Comparison of ENCODE assay signal across 14 cellular contexts in genomic region chr3:20682573-20682972, GRCh38.
"Had no signal": no experiment of that assay in that cellular context is flagged by ENCODE, and none has a peak within 500 bp of the region (broad histone marks: within the 10 kb centered on the region; RNA-seq: fewer than 3 reads in every experiment).

No MANE protein-coding gene starts in this region.

- H3K4me3 ChIP-seq: psoas muscle, sigmoid colon, suprapubic skin, upper lobe of right lung had no signal

- ATAC-seq: activated CD8-positive, alpha-beta T cell treated with anti-CD3 and anti-CD28 coated beads for 36 hours; left ventricle myocardium superior; psoas muscle; upper lobe of right lung had no signal

- DNase-seq: activated CD8-positive, alpha-beta memory T cell treated with anti-CD3 and anti-CD28 coated beads, Interleukin-2, amount 50 U/mL, for 4 hours; activated CD8-positive, alpha-beta T cell treated with anti-CD3 and anti-CD28 coated beads for 36 hours; activated naive CD4-positive, alpha-beta T cell treated with anti-CD3 and anti-CD28 coated beads for 36 hours; cerebellar nuclear complex; left ventricle myocardium superior; mesenchymal stem cell; nephron progenitor cell; psoas muscle; sigmoid colon; stimulated activated CD4-positive, alpha-beta T cell treated with anti-CD3 and anti-CD28 coated beads, Interleukin-12 subunit alpha, Interleukin-12 subunit beta, amount 100 ng/mL, for 4 hours; stimulated activated naive CD4-positive, alpha-beta T cell; upper lobe of right lung had no signal

- H3K4me3 Mint-ChIP-seq: activated CD8-positive, alpha-beta T cell treated with anti-CD3 and anti-CD28 coated beads for 36 hours; activated naive CD4-positive, alpha-beta T cell treated with anti-CD3 and anti-CD28 coated beads for 36 hours; brain; nephron progenitor cell had no signal

- H3K4me1 ChIP-seq: psoas muscle, suprapubic skin, upper lobe of right lung had no signal

- H3K27ac Mint-ChIP-seq: activated CD8-positive, alpha-beta T cell treated with anti-CD3 and anti-CD28 coated beads for 36 hours; activated naive CD4-positive, alpha-beta T cell treated with anti-CD3 and anti-CD28 coated beads for 36 hours; brain; nephron progenitor cell had no signal

- H3K4me1 Mint-ChIP-seq: brain had no signal

- H3K9me3 ChIP-seq: psoas muscle, upper lobe of right lung had no signal

- H3K27me3 ChIP-seq: sigmoid colon, suprapubic skin, upper lobe of right lung had no signal

- H3K36me3 Mint-ChIP-seq: brain had no signal

- H3K27me3 Mint-ChIP-seq: activated CD8-positive, alpha-beta T cell treated with anti-CD3 and anti-CD28 coated beads for 36 hours had no signal

- H3K27ac ChIP-seq: psoas muscle, sigmoid colon, suprapubic skin, upper lobe of right lung had no signal

- H3K36me3 ChIP-seq: sigmoid colon, suprapubic skin, upper lobe of right lung had no signal
